10 cellular contexts compared by ENCODE assay signal in the genomic region with DNA sequence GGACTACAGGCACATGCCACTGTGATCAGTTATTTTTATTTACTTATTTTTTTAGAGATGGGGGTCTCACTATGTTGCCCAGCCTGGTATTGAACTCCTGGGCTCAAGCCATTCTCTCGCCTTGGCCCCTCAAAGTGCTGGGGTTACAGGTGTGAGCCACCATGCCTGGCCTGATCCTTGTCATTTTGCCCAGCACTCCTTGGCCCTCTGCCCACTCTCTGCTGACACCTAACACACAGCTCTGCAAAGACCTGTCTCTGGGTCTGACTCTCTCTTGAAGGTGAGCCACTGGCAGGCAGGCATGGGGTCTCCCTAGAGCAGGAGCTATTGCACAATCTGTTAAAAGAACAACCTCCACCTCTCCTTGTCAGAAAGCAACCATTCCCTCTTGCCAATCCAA.
"Had no signal": no experiment of that assay in that cellular context is flagged by ENCODE, and none has a peak within 500 bp of the region (broad histone marks: within the 10 kb centered on the region; RNA-seq: fewer than 3 reads in every experiment).

No MANE protein-coding gene starts in this region.

- H3K9me3 ChIP-seq: thoracic aorta had no signal

- H3K4me3 ChIP-seq: thoracic aorta had no signal

- H3K27ac ChIP-seq: brain microvascular endothelial cell, thoracic aorta had no signal

- DNase-seq: activated effector memory CD4-positive, alpha-beta T cell treated with Interleukin-2 at 50 U/mL for 16 hours; activated T-cell treated with anti-CD3 and anti-CD28 coated beads, Interleukin-2, amount 50 U/mL, for 1 hour; amygdala; brain microvascular endothelial cell; endodermal cell; glutamatergic neuron; immature natural killer cell; stimulated activated CD4-positive, alpha-beta T cell treated with anti-CD3 and anti-CD28 coated beads, Interleukin-2, amount 100 ng/mL, for 48 hours; stimulated activated naive CD8-positive, alpha-beta T cell treated with anti-CD3 and anti-CD28 coated beads, Interleukin-15, amount 100 ng/mL, for 72 hours had no signal

- ATAC-seq: stimulated activated naive CD8-positive, alpha-beta T cell treated with anti-CD3 and anti-CD28 coated beads, Interleukin-15, amount 100 ng/mL, for 72 hours had no signal

- H3K36me3 ChIP-seq: brain microvascular endothelial cell, thoracic aorta had no signal

- H3K27me3 ChIP-seq: brain microvascular endothelial cell had no signal
